In genomic region chr11:130865772-130866114, GRCh38 we compare ENCODE assay signal across 1 cellular context.
TF ChIP-seq lines count a peak whose summit lies in the region.

No MANE protein-coding gene starts in this region.

TF ChIP-seq in HepG2, 621 proteins besides CTCF, POLR2A, EP300 and RAD21 (continued from another document and continues in another):
- TF ChIP-seq HNF1B (CRISPR knock-in tag; IDR thresholded peaks at IDR 0.05) (peak; percentile 36; the same call in 1 of the 2 replicates), DMAP1 (CRISPR knock-in tag; IDR thresholded peaks at IDR 0.05) (no peak), TEAD3 (CRISPR knock-in tag; optimal IDR thresholded peaks at IDR 0.05; ENCODE audit: borderline replicate concordance) (peak; percentile 50), SKI (IDR thresholded peaks at IDR 0.05; ENCODE audit: partially characterized antibody) (peak; percentile 12), SOX6 (IDR thresholded peaks at IDR 0.05) (no peak), SOX6 (CRISPR knock-in tag; IDR thresholded peaks at IDR 0.05) (peak; percentile 40; the same call in 1 of the 2 replicates), ATAD3A (CRISPR knock-in tag; IDR thresholded peaks at IDR 0.05) (no peak), BRCA1 (CRISPR knock-in tag; IDR thresholded peaks at IDR 0.05) (no peak), SP1 (IDR thresholded peaks at IDR 0.05) (no peak), SP1 (CRISPR knock-in tag; IDR thresholded peaks at IDR 0.05) (no peak), NR2F6 (IDR thresholded peaks at IDR 0.05) (peak; percentile 21; the same call in 1 of the 2 replicates), NR2F6 (CRISPR knock-in tag; IDR thresholded peaks at IDR 0.05) (peak; percentile 60; the same call in 1 of the 2 replicates), ZZZ3 (CRISPR knock-in tag; IDR thresholded peaks at IDR 0.05; ENCODE audit: borderline replicate concordance) (no peak), RNF2 (conservative IDR thresholded peaks at IDR 0.05; ENCODE audit: low read depth) (peak; percentile 71; the same call in 1 of the 2 replicates), ZNF567 (CRISPR knock-in tag; IDR thresholded peaks at IDR 0.05; ENCODE audit: borderline replicate concordance) (no peak), HNF4G (IDR thresholded peaks at IDR 0.05; ENCODE audit: borderline replicate concordance, low read depth, low read length) (peak; percentile 49; the same call in 1 of the 2 replicates), HNF4G (CRISPR knock-in tag; IDR thresholded peaks at IDR 0.05; ENCODE audit: borderline replicate concordance, low read depth) (no peak; the same call in 1 of the 2 replicates), SALL1 (CRISPR knock-in tag; IDR thresholded peaks at IDR 0.05) (peak; percentile 89), ZNF382 (CRISPR knock-in tag; IDR thresholded peaks at IDR 0.05; ENCODE audit: borderline replicate concordance) (no peak), NFE2L1 (CRISPR knock-in tag; IDR thresholded peaks at IDR 0.05; ENCODE audit: borderline replicate concordance) (no peak), SP2 (CRISPR knock-in tag; IDR thresholded peaks at IDR 0.05) (no peak), RXRB (CRISPR knock-in tag; IDR thresholded peaks at IDR 0.05; ENCODE audit: borderline replicate concordance) (peak; percentile 60; the same call in 1 of the 2 replicates), FOXP1 (IDR thresholded peaks at IDR 0.05) (no peak), FOXP1 (CRISPR knock-in tag; IDR thresholded peaks at IDR 0.05) (no peak), GZF1 (CRISPR knock-in tag; IDR thresholded peaks at IDR 0.05) (peak; percentile 70; the same call in 1 of the 2 replicates), PHB2 (IDR thresholded peaks at IDR 0.05; ENCODE audit: partially characterized antibody) (no peak), ESRRA (CRISPR knock-in tag; IDR thresholded peaks at IDR 0.05; ENCODE audit: low read depth) (peak; percentile 91), ZSCAN25 (CRISPR knock-in tag; IDR thresholded peaks at IDR 0.05) (peak; percentile 48; the same call in 1 of the 2 replicates), ZGPAT (CRISPR knock-in tag; IDR thresholded peaks at IDR 0.05) (0 out of 2 replicates have a peak, but pooled peaks have one; percentile 37), ZBTB20 (CRISPR knock-in tag; IDR thresholded peaks at IDR 0.05; ENCODE audit: borderline replicate concordance, low read depth) (peak; percentile 53; the same call in 1 of the 2 replicates), SKIL (CRISPR knock-in tag; IDR thresholded peaks at IDR 0.05; ENCODE audit: borderline replicate concordance) (no peak), ZMYM3 (CRISPR knock-in tag; IDR thresholded peaks at IDR 0.05) (peak; percentile 68), FOXA1 (IDR thresholded peaks at IDR 0.05) (no peak), FOXA1 (CRISPR knock-in tag; IDR thresholded peaks at IDR 0.05) (no peak), ZNF501 (CRISPR knock-in tag; IDR thresholded peaks at IDR 0.05) (0 out of 2 replicates have a peak, but pooled peaks have one; percentile 42), KDM6A (CRISPR knock-in tag; IDR thresholded peaks at IDR 0.05; ENCODE audit: low read depth) (0 out of 2 replicates have a peak, but pooled peaks have one; percentile 47), ZNF280D (CRISPR knock-in tag; IDR thresholded peaks at IDR 0.05) (peak; percentile 90; the same call in 1 of the 2 replicates), NBN (conservative IDR thresholded peaks at IDR 0.05) (no peak)
- TF ChIP-seq, protein P1, sequence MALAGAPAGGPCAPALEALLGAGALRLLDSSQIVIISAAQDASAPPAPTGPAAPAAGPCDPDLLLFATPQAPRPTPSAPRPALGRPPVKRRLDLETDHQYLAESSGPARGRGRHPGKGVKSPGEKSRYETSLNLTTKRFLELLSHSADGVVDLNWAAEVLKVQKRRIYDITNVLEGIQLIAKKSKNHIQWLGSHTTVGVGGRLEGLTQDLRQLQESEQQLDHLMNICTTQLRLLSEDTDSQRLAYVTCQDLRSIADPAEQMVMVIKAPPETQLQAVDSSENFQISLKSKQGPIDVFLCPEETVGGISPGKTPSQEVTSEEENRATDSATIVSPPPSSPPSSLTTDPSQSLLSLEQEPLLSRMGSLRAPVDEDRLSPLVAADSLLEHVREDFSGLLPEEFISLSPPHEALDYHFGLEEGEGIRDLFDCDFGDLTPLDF (CRISPR knock-in tag; IDR thresholded peaks at IDR 0.05) = no peak
- TF ChIP-seq, protein P2, sequence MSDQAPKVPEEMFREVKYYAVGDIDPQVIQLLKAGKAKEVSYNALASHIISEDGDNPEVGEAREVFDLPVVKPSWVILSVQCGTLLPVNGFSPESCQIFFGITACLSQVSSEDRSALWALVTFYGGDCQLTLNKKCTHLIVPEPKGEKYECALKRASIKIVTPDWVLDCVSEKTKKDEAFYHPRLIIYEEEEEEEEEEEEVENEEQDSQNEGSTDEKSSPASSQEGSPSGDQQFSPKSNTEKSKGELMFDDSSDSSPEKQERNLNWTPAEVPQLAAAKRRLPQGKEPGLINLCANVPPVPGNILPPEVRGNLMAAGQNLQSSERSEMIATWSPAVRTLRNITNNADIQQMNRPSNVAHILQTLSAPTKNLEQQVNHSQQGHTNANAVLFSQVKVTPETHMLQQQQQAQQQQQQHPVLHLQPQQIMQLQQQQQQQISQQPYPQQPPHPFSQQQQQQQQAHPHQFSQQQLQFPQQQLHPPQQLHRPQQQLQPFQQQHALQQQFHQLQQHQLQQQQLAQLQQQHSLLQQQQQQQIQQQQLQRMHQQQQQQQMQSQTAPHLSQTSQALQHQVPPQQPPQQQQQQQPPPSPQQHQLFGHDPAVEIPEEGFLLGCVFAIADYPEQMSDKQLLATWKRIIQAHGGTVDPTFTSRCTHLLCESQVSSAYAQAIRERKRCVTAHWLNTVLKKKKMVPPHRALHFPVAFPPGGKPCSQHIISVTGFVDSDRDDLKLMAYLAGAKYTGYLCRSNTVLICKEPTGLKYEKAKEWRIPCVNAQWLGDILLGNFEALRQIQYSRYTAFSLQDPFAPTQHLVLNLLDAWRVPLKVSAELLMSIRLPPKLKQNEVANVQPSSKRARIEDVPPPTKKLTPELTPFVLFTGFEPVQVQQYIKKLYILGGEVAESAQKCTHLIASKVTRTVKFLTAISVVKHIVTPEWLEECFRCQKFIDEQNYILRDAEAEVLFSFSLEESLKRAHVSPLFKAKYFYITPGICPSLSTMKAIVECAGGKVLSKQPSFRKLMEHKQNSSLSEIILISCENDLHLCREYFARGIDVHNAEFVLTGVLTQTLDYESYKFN (CRISPR knock-in tag; conservative IDR thresholded peaks at IDR 0.05) = peak; percentile 77
- TF ChIP-seq, protein P3, sequence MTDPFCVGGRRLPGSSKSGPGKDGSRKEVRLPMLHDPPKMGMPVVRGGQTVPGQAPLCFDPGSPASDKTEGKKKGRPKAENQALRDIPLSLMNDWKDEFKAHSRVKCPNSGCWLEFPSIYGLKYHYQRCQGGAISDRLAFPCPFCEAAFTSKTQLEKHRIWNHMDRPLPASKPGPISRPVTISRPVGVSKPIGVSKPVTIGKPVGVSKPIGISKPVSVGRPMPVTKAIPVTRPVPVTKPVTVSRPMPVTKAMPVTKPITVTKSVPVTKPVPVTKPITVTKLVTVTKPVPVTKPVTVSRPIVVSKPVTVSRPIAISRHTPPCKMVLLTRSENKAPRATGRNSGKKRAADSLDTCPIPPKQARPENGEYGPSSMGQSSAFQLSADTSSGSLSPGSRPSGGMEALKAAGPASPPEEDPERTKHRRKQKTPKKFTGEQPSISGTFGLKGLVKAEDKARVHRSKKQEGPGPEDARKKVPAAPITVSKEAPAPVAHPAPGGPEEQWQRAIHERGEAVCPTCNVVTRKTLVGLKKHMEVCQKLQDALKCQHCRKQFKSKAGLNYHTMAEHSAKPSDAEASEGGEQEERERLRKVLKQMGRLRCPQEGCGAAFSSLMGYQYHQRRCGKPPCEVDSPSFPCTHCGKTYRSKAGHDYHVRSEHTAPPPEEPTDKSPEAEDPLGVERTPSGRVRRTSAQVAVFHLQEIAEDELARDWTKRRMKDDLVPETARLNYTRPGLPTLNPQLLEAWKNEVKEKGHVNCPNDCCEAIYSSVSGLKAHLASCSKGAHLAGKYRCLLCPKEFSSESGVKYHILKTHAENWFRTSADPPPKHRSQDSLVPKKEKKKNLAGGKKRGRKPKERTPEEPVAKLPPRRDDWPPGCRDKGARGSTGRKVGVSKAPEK (CRISPR knock-in tag; IDR thresholded peaks at IDR 0.05; ENCODE audit: borderline replicate concordance) = 0 out of 2 replicates have a peak, but pooled peaks have one; percentile 58
- TF ChIP-seq, protein P4, sequence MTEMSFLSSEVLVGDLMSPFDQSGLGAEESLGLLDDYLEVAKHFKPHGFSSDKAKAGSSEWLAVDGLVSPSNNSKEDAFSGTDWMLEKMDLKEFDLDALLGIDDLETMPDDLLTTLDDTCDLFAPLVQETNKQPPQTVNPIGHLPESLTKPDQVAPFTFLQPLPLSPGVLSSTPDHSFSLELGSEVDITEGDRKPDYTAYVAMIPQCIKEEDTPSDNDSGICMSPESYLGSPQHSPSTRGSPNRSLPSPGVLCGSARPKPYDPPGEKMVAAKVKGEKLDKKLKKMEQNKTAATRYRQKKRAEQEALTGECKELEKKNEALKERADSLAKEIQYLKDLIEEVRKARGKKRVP (CRISPR knock-in tag; IDR thresholded peaks at IDR 0.05) = peak in 1 of 2 experiments; percentile 41; a peak in 2 of 4 replicates
